In the genomic region with DNA sequence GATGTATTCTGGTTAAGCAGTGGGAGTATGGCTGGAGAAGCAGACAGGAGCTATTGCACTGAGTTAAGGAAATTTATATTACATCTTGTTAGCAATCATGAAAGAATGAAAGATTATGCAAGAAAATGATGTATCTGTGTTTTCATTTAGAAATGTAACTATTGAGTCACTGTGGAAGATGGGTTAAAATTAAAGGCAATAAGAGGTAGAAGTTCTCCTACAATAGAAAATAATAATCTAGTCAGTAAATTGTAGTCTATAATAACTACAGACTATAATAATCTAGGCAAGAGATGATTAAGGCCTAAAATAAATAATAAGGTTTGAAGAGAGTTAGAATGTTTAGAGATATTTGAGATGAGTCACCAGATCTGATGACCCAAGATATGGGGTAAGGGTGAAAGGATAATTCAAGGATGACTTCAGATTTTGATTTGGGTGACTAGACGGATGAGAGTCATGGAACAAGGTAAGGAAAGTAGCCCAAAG, we compare ENCODE assay signal across 16 cellular contexts.
DNase-seq lines count a peak whose midpoint lies in the region; ATAC-seq, FAIRE-seq and TF ChIP-seq lines count a peak whose summit lies in the region.
"Had no signal": no experiment of that assay in that cellular context is flagged by ENCODE, and none has a peak within 500 bp of the region (broad histone marks: within the 10 kb centered on the region; RNA-seq: fewer than 3 reads in every experiment).

No MANE protein-coding gene starts in this region.

- H3K27ac ChIP-seq in ascending aorta, result no peak overlapping the region

- H3K4me3 ChIP-seq in foreskin fibroblast (ENCODE audit: low read depth in 1 of 2, low read length in 2 of 2) (no peak overlapping the region), ascending aorta (no peak overlapping the region)

- DNase-seq in AG08395 (ENCODE audit: low spot score), result peak; percentile 36
- peak; percentile 4 for DNase-seq in H54 (ENCODE audit: insufficient read length, low spot score)
- peak; percentile 22 for DNase-seq in amniotic stem cell (lab: John Stamatoyannopoulos, UW)
- DNase-seq in foreskin fibroblast, result peak; percentile 25 to 56
- DNase-seq in activated CD4-positive, alpha-beta T cell treated with anti-CD3 and anti-CD28 coated beads, Interleukin-2, amount 50 U/mL, for 48 hours, result no peak
- no peak for DNase-seq in ascending aorta (ENCODE audit: low spot score in 2 of 2)
- DNase-seq: activated CD4-positive, alpha-beta memory T cell treated with anti-CD3 and anti-CD28 coated beads, Interleukin-2, amount 10 ng/mL, durations not matched to agents 7 days and 5 days; BE2C; DMS79 treated with DMSO at 0.1 percent for 48 hours; effector CD4-positive, alpha-beta T cell; NCI-H1436; NCI-H524 had no signal

- FAIRE-seq in H54 (lab: Jason Lieb, UNC), result peak; percentile 92
- FAIRE-seq: GM12892 had no signal

- H3K9me3 ChIP-seq in ascending aorta, result no peaks in the 10 kb centered on the region
- H3K9me3 ChIP-seq: BE2C had no signal

- H3K4me1 ChIP-seq in ascending aorta, result no peaks in the 10 kb centered on the region
- H3K4me1 ChIP-seq: BE2C had no signal

- H3K36me3 ChIP-seq in ascending aorta, result no peaks in the 10 kb centered on the region
- H3K36me3 ChIP-seq: BE2C had no signal

- TF ChIP-seq CTCF in foreskin fibroblast (IDR thresholded peaks at IDR 0.05; ENCODE audit: low read depth, low read length) (no peak), ascending aorta (IDR thresholded peaks at IDR 0.05) (no peak)

- no peaks in the 10 kb centered on the region for H3K27me3 ChIP-seq in ascending aorta
- H3K27me3 ChIP-seq: BE2C had no signal

- ATAC-seq in GM18858 (IDR thresholded peaks at IDR 0.05; ENCODE audit: unreplicated experiment) (no peak), HG02798 (IDR thresholded peaks at IDR 0.05; ENCODE audit: poor library complexity, unreplicated experiment) (no peak)
- ATAC-seq: Right ventricle myocardium inferior had no signal

- TF ChIP-seq POLR2A in H54 (IDR thresholded peaks at IDR 0.05; ENCODE audit: low read depth, low read length), result no peak

- intact Hi-C loops in ascending aorta (cut with DNase I), result no loop called here

Comparison
In these comparisons a context has a peak if more than half of its experiments do, and no peak if none do; other contexts are left out.
1. DNase-seq: peak in AG08395 (single experiment), H54 (single experiment), amniotic stem cell (single experiment) and foreskin fibroblast (2 of 2); none in activated CD4-positive, alpha-beta T cell treated with anti-CD3 and anti-CD28 coated beads, Interleukin-2, amount 50 U/mL, for 48 hours (0 of 2) and ascending aorta (0 of 2).